In the genomic region with DNA sequence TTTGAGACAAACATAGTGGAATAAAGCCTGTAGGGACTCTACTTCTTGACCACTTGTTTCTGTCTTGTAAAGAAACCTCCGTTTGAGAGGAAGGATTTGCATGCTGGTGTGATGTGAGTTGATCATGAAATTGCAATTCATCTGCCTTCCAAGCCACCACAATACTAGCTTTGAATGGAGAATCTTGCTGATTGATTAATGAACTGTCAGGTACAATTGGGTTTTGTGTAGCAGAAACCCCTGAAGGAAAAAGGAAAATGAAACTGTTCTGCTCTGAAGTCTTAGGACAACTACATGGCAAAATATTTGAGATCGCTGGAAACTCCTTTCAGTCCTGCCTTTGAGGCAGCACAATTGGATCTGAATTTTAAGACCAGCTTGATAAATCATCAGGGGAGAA, we compare ENCODE assay signal across 24 cellular contexts.
"Had no signal": no experiment of that assay in that cellular context is flagged by ENCODE, and none has a peak within 500 bp of the region (broad histone marks: within the 10 kb centered on the region; RNA-seq: fewer than 3 reads in every experiment).

No MANE protein-coding gene starts in this region.

- H3K27me3 Mint-ChIP-seq: activated CD4-positive, alpha-beta memory T cell treated with anti-CD3 and anti-CD28 coated beads, Interleukin-2, amount 10 ng/mL, durations not matched to agents 7 days and 5 days; activated naive CD8-positive, alpha-beta T cell treated with anti-CD3 and anti-CD28 coated beads, Interleukin-2, amount 10 ng/mL, durations not matched to agents 7 days and 5 days had no signal

- H3K27ac Mint-ChIP-seq: activated CD4-positive, alpha-beta memory T cell treated with anti-CD3 and anti-CD28 coated beads, Interleukin-2, amount 10 ng/mL, durations not matched to agents 7 days and 5 days; activated naive CD8-positive, alpha-beta T cell treated with anti-CD3 and anti-CD28 coated beads, Interleukin-2, amount 10 ng/mL, durations not matched to agents 7 days and 5 days had no signal

- ATAC-seq: PC-3, Right ventricle myocardium inferior had no signal

- DNase-seq: activated CD4-positive, alpha-beta memory T cell treated with anti-CD3 and anti-CD28 coated beads, Interleukin-2, amount 10 ng/mL, durations not matched to agents 7 days and 5 days; activated CD4-positive, alpha-beta T cell treated with anti-CD3 and anti-CD28 coated beads, Interleukin-2, amount 50 U/mL, for 1 hour; activated CD4-positive, CD25-positive, alpha-beta regulatory T cell; activated CD8-positive, alpha-beta memory T cell treated with anti-CD3 and anti-CD28 coated beads, Interleukin-2, amount 50 U/mL, for 4 hours; activated naive CD4-positive, alpha-beta T cell treated with anti-CD3 and anti-CD28 coated beads, Interleukin-2, amount 50 U/mL, for 16 hours; activated naive CD8-positive, alpha-beta T cell treated with anti-CD3 and anti-CD28 coated beads, Interleukin-2, amount 10 ng/mL, durations not matched to agents 7 days and 5 days; activated T-cell treated with anti-CD3 and anti-CD28 coated beads, Interleukin-2, amount 50 U/mL, for 1 hour; adrenal gland; anterior cingulate cortex; caudate nucleus; Karpas-422; NCI-H1105 treated with DMSO at 0.1 percent for 48 hours; NCI-H1436 treated with DMSO at 0.1 percent for 48 hours; NCI-H2081; NCI-H2171; NCI-H2227 treated with DMSO at 0.1 percent for 48 hours; NCI-H446 treated with DMSO at 0.1 percent for 48 hours; NCI-H524 treated with DMSO at 0.1 percent for 48 hours; NCI-H748 treated with DMSO at 0.1 percent for 48 hours; PC-3; RPMI8226; SK-N-SH; T-helper 1 cell had no signal

- H3K4me3 Mint-ChIP-seq: activated CD4-positive, alpha-beta memory T cell treated with anti-CD3 and anti-CD28 coated beads, Interleukin-2, amount 10 ng/mL, durations not matched to agents 7 days and 5 days; activated naive CD8-positive, alpha-beta T cell treated with anti-CD3 and anti-CD28 coated beads, Interleukin-2, amount 10 ng/mL, durations not matched to agents 7 days and 5 days had no signal

- H3K9me3 Mint-ChIP-seq: activated CD4-positive, alpha-beta memory T cell treated with anti-CD3 and anti-CD28 coated beads, Interleukin-2, amount 10 ng/mL, durations not matched to agents 7 days and 5 days; activated naive CD8-positive, alpha-beta T cell treated with anti-CD3 and anti-CD28 coated beads, Interleukin-2, amount 10 ng/mL, durations not matched to agents 7 days and 5 days had no signal
